In genomic region chr4:7001271-7001670, GRCh38 we compare ENCODE assay signal across 19 cellular contexts. TPM values are rescaled to one million over a fixed set of nuclear protein-coding genes. Genes with fewer than 3 reads are reported as not detected.
DNase-seq lines count a peak whose midpoint lies in the region; ATAC-seq and TF ChIP-seq lines count a peak whose summit lies in the region.
"Had no signal": no experiment of that assay in that cellular context is flagged by ENCODE, and none has a peak within 500 bp of the region (broad histone marks: within the 10 kb centered on the region; RNA-seq: fewer than 3 reads in every experiment).

No MANE protein-coding gene starts in this region.

- ATAC-seq in RWPE2 (ENCODE audit: low read depth): no peak
- no peak for ATAC-seq in activated T-cell treated with anti-CD3 and anti-CD28 coated beads, Interleukin-2, amount 50 U/mL, for 4 hours
- ATAC-seq: HepG2 had no signal

- CTCF ChIA-PET in activated naive CD4-positive, alpha-beta T cell treated with anti-CD3 and anti-CD28 coated beads, Interleukin-2, amount 10 ng/mL, durations not matched to agents 7 days and 5 days (lab: Charles Lee): no interaction called here

- H3K9ac ChIP-seq in smooth muscle cell (ENCODE audit: low read depth): no peak overlapping the region

- H3K9me3 ChIP-seq in RWPE2 (ENCODE audit: severe bottlenecking) (no peaks in the 10 kb centered on the region), testis (no peaks in the 10 kb centered on the region), smooth muscle cell (replicated peaks; ENCODE audit: low read depth) (no peaks in the 10 kb centered on the region)
- H3K9me3 ChIP-seq: SJCRH30 had no signal

- H3K4me1 ChIP-seq in RWPE2 (ENCODE audit: insufficient read depth, poor library complexity, severe bottlenecking): peaks cover 53% of the 10 kb centered on the region
- no peaks in the 10 kb centered on the region for H3K4me1 ChIP-seq in testis
- H3K4me1 ChIP-seq in smooth muscle cell (ENCODE audit: low read depth): no peaks in the 10 kb centered on the region

- H3K9me3 Mint-ChIP-seq in activated naive CD4-positive, alpha-beta T cell treated with anti-CD3 and anti-CD28 coated beads, Interleukin-2, amount 10 ng/mL, durations not matched to agents 7 days and 5 days: no peaks in the 10 kb centered on the region
- H3K9me3 Mint-ChIP-seq in activated T-cell treated with anti-CD3 and anti-CD28 coated beads, Interleukin-2, amount 50 U/mL, for 4 hours: no peaks in the 10 kb centered on the region
- H3K9me3 Mint-ChIP-seq: CD4-positive, alpha-beta T cell had no signal

- intact Hi-C loops in testis (cut with DNase I; ENCODE audit: low total_unique reads): no loop called here

- H3K27me3 Mint-ChIP-seq in activated naive CD4-positive, alpha-beta T cell treated with anti-CD3 and anti-CD28 coated beads, Interleukin-2, amount 10 ng/mL, durations not matched to agents 7 days and 5 days: no peaks in the 10 kb centered on the region
- H3K27me3 Mint-ChIP-seq in activated T-cell treated with anti-CD3 and anti-CD28 coated beads, Interleukin-2, amount 50 U/mL, for 4 hours (ENCODE audit: low read depth): no peaks in the 10 kb centered on the region
- H3K27me3 Mint-ChIP-seq: CD4-positive, alpha-beta T cell had no signal

- no peak for TF ChIP-seq CTCF in RWPE2 (IDR thresholded peaks at IDR 0.05; ENCODE audit: poor library complexity, severe bottlenecking)
- TF ChIP-seq CTCF in testis (IDR thresholded peaks at IDR 0.05): no peak
- no peak for TF ChIP-seq CTCF in smooth muscle cell (IDR thresholded peaks at IDR 0.05; ENCODE audit: borderline replicate concordance, insufficient read depth, poor library complexity, severe bottlenecking)

- H2AFZ ChIP-seq in smooth muscle cell (ENCODE audit: low read depth): no peak overlapping the region

- peaks cover 72% of the 10 kb centered on the region for H3K36me3 Mint-ChIP-seq in activated naive CD4-positive, alpha-beta T cell treated with anti-CD3 and anti-CD28 coated beads, Interleukin-2, amount 10 ng/mL, durations not matched to agents 7 days and 5 days
- H3K36me3 Mint-ChIP-seq in activated T-cell treated with anti-CD3 and anti-CD28 coated beads, Interleukin-2, amount 50 U/mL, for 4 hours (ENCODE audit: insufficient read depth): peaks cover 41% of the 10 kb centered on the region

- H3K4me1 Mint-ChIP-seq in activated naive CD4-positive, alpha-beta T cell treated with anti-CD3 and anti-CD28 coated beads, Interleukin-2, amount 10 ng/mL, durations not matched to agents 7 days and 5 days: peaks cover 42% of the 10 kb centered on the region
- H3K4me1 Mint-ChIP-seq in activated T-cell treated with anti-CD3 and anti-CD28 coated beads, Interleukin-2, amount 50 U/mL, for 4 hours (ENCODE audit: low read depth): peaks cover 12% of the 10 kb centered on the region

- WGBS in testis, 2 donors: 82 to 93% methylated on average over 7 of the region's 7 CpGs
- WGBS in smooth muscle cell (ENCODE audit: low lambda C conversion rate): 98% methylated on average over 7 of the region's 7 CpGs

- H3K27me3 ChIP-seq in RWPE2 (ENCODE audit: insufficient read depth, poor library complexity, severe bottlenecking) (no peaks in the 10 kb centered on the region), testis (no peaks in the 10 kb centered on the region), smooth muscle cell (ENCODE audit: low read depth) (no peaks in the 10 kb centered on the region)
- H3K27me3 ChIP-seq: SJCRH30 had no signal

- H3K4me3 ChIP-seq in RWPE2 (ENCODE audit: severe bottlenecking) (no peak overlapping the region), testis (no peak overlapping the region), smooth muscle cell (no peak overlapping the region)
- H3K4me3 ChIP-seq: SJCRH30 had no signal

- H3K36me3 ChIP-seq in RWPE2 (ENCODE audit: low read depth): peaks cover 79% of the 10 kb centered on the region
- peaks cover 5% of the 10 kb centered on the region for H3K36me3 ChIP-seq in testis (ENCODE audit: low read depth, missing control alignments)
- peaks cover 14% of the 10 kb centered on the region for H3K36me3 ChIP-seq in smooth muscle cell (ENCODE audit: low read depth)

- TF ChIP-seq POLR2A in testis (IDR thresholded peaks at IDR 0.05): no peak

- no peak overlapping the region for H3K4me3 Mint-ChIP-seq in activated naive CD4-positive, alpha-beta T cell treated with anti-CD3 and anti-CD28 coated beads, Interleukin-2, amount 10 ng/mL, durations not matched to agents 7 days and 5 days
- no peak overlapping the region for H3K4me3 Mint-ChIP-seq in activated T-cell treated with anti-CD3 and anti-CD28 coated beads, Interleukin-2, amount 50 U/mL, for 4 hours
- H3K4me3 Mint-ChIP-seq: CD4-positive, alpha-beta T cell had no signal

- H3K27ac ChIP-seq in RWPE2 (ENCODE audit: poor library complexity, severe bottlenecking): peak overlapping the region; percentile 87
- H3K27ac ChIP-seq in epithelial cell of prostate: peak overlapping the region; percentile 100
- no peak overlapping the region for H3K27ac ChIP-seq in testis
- H3K27ac ChIP-seq in smooth muscle cell (ENCODE audit: low read depth): no peak overlapping the region
- H3K27ac ChIP-seq: SJCRH30 had no signal

- DNase-seq in activated naive CD4-positive, alpha-beta T cell treated with anti-CD3 and anti-CD28 coated beads, Interleukin-2, amount 10 ng/mL, durations not matched to agents 7 days and 5 days: no peak
- no peak for DNase-seq in activated naive CD4-positive, alpha-beta T cell treated with anti-CD3 and anti-CD28 coated beads, Interleukin-2, amount 50 U/mL, for 16 hours
- no peak for DNase-seq in RWPE2 (ENCODE audit: low spot score)
- no peak for DNase-seq in epithelial cell of prostate (ENCODE audit: low read depth, low spot score)
- DNase-seq in testis: peak; percentile 7
- DNase-seq in smooth muscle cell (lab: John Stamatoyannopoulos, UW; ENCODE audit: unreplicated experiment): no peak
- DNase-seq in activated T-cell treated with anti-CD3 and anti-CD28 coated beads, Interleukin-2, amount 50 U/mL, for 4 hours: no peak
- DNase-seq: ACHN; CD4-positive, alpha-beta T cell; KG1; NCI-H1048; NCI-H146; NCI-H2081 treated with DMSO at 0.1 percent for 48 hours; NCI-H226; NCI-H69; OCI-M1; RPMI8226; SJCRH30 had no signal

- H3K27ac Mint-ChIP-seq in activated naive CD4-positive, alpha-beta T cell treated with anti-CD3 and anti-CD28 coated beads, Interleukin-2, amount 10 ng/mL, durations not matched to agents 7 days and 5 days: peak overlapping the region; percentile 93
- H3K27ac Mint-ChIP-seq: CD4-positive, alpha-beta T cell had no signal

- H4K20me1 ChIP-seq in smooth muscle cell (ENCODE audit: low read depth): no peaks in the 10 kb centered on the region

- no peak overlapping the region for H3K4me2 ChIP-seq in smooth muscle cell

- H3F3A ChIP-seq in smooth muscle cell (ENCODE audit: low read depth): peaks cover 3% of the 10 kb centered on the region

- peaks cover 4% of the 10 kb centered on the region for H3K79me2 ChIP-seq in smooth muscle cell (ENCODE audit: low read depth)

RNA-seq across cellular contexts. Expression of gene TADA2B, which starts 41.9 kb away (rescaled TPM):
- total RNA-seq in testis (10 to 100 TPM; 42.2 to 47.6 TPM), smooth muscle cell (6.3 and 9.2 TPM in 2 replicates)
- polyA plus RNA-seq in testis (ENCODE audit: insufficient read depth, low read depth, low replicate concordance) (34.5 TPM), smooth muscle cell (9.1 and 9.9 TPM in 2 replicates)
- total RNA-seq in activated T-cell treated with anti-CD3 and anti-CD28 coated beads, Interleukin-2, amount 50 U/mL, for 4 hours: 10 to 100 TPM; 16.9 to 21.3 (median 17.0) TPM

Comparison
In these comparisons a context has a peak if more than half of its experiments do, and no peak if none do; other contexts are left out.
1. H3K27ac ChIP-seq: peak in RWPE2 (single experiment) and epithelial cell of prostate (single experiment); none in testis (0 of 2) and smooth muscle cell (single experiment).